2 cellular contexts compared by ENCODE assay signal in the genomic region with DNA sequence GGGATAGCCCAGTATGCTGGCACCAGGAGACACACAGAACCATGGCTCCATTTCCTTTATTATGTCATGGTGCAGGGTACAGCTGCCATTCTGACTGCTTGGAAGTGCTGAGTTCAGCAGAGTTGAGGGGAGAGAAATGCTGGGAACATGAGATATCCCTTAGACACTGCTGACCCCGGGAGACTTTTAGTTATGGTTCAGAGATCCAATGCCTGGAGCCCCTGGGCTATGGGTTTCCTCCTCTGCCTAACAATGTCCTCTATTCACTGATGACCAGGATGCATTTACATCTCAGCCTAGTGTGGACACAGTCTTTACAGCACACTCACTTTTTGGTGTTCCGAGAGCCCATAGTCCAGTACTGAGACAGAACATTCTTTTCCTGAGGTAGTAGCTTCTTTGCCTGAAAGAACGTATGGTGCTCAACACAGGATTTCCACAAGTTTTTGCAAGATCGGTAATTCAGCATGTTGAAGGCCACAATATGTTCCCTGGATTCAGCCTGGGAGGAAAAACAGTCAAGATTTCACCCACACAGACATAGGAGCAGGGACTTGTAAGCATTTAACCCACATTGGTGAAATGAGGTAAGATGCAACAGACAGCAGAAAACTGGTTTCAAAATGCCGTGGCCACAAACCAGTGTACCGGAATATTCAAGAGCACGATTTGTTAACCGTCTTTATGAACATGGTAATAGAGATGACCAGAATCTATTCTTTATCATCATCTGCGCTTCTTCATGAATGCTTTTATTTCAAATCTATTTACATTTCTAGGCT.
TF ChIP-seq lines count a peak whose summit lies in the region.

No MANE protein-coding gene starts in this region.

TF ChIP-seq in HEK293, 187 proteins besides CTCF, POLR2A, EP300 and RAD21 (continued from another document):
- no peak for TF ChIP-seq ZNF549 (tag by site-specific recombination; IDR thresholded peaks at IDR 0.05)
- TF ChIP-seq GFI1B (tag by site-specific recombination; IDR thresholded peaks at IDR 0.05) = no peak
- no peak for TF ChIP-seq SETDB1 (IDR thresholded peaks at IDR 0.05; ENCODE audit: insufficient read length, low read length)

TF ChIP-seq in GM12878, 131 proteins besides CTCF, POLR2A, EP300 and RAD21 (continued from another document):
- TF ChIP-seq, protein P1, sequence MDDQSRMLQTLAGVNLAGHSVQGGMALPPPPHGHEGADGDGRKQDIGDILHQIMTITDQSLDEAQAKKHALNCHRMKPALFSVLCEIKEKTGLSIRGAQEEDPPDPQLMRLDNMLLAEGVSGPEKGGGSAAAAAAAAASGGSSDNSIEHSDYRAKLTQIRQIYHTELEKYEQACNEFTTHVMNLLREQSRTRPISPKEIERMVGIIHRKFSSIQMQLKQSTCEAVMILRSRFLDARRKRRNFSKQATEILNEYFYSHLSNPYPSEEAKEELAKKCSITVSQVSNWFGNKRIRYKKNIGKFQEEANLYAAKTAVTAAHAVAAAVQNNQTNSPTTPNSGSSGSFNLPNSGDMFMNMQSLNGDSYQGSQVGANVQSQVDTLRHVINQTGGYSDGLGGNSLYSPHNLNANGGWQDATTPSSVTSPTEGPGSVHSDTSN (IDR thresholded peaks at IDR 0.05; ENCODE audit: insufficient replicate concordance, low read depth, low read length) = no peak
- TF ChIP-seq, protein P2, sequence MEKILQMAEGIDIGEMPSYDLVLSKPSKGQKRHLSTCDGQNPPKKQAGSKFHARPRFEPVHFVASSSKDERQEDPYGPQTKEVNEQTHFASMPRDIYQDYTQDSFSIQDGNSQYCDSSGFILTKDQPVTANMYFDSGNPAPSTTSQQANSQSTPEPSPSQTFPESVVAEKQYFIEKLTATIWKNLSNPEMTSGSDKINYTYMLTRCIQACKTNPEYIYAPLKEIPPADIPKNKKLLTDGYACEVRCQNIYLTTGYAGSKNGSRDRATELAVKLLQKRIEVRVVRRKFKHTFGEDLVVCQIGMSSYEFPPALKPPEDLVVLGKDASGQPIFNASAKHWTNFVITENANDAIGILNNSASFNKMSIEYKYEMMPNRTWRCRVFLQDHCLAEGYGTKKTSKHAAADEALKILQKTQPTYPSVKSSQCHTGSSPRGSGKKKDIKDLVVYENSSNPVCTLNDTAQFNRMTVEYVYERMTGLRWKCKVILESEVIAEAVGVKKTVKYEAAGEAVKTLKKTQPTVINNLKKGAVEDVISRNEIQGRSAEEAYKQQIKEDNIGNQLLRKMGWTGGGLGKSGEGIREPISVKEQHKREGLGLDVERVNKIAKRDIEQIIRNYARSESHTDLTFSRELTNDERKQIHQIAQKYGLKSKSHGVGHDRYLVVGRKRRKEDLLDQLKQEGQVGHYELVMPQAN (conservative IDR thresholded peaks at IDR 0.05) = no peak
